20 cellular contexts compared by ENCODE assay signal in genomic region chr6:36821581-36822335, GRCh38. TPM values are rescaled to one million over a fixed set of nuclear protein-coding genes. Genes with fewer than 3 reads are reported as not detected.
DNase-seq lines count a peak whose midpoint lies in the region; ATAC-seq and TF ChIP-seq lines count a peak whose summit lies in the region.
"Had no signal": no experiment of that assay in that cellular context is flagged by ENCODE, and none has a peak within 500 bp of the region (broad histone marks: within the 10 kb centered on the region; RNA-seq: fewer than 3 reads in every experiment).

No MANE protein-coding gene starts in this region.

- H3K23ac ChIP-seq in IMR-90 (ENCODE audit: low read depth, low read length) = no peak overlapping the region

- H3K4me2 ChIP-seq in IMR-90 (ENCODE audit: low read depth, low read length) = no peak overlapping the region
- no peak overlapping the region for H3K4me2 ChIP-seq in mammary epithelial cell (ENCODE audit: insufficient read depth, low read depth, low read length)
- no peak overlapping the region for H3K4me2 ChIP-seq in PC-9
- H3K4me2 ChIP-seq: KMS-11 had no signal

- peaks cover 97% of the 10 kb centered on the region for H3K4me1 Mint-ChIP-seq in nephron progenitor cell

- no peak for ATAC-seq in IMR-90 (ENCODE audit: low read depth)

- 78% methylated on average over 6 of the region's 14 CpGs; no CpG with 5 or more reads in 1 of the 2 experiments for WGBS in IMR-90 (ENCODE audit: extremely low coverage in 2 of 2, insufficient read length in 1 of 2), 2 experiments
- 91% methylated on average over 14 of the region's 14 CpGs for WGBS in mammary epithelial cell (ENCODE audit: low coverage, missing lambda C conversion rate)

- dilution Hi-C loops in IMR-90 (cut with HindIII; ENCODE audit: low sequenced_read_pairs, unreplicated experiment) (no loop called here), mammary epithelial cell (cut with HindIII; ENCODE audit: low sequenced_read_pairs) (no loop called here)

- peaks cover 5% of the 10 kb centered on the region; the same call in 1 of the 2 replicates for H3K9me1 ChIP-seq in IMR-90 (ENCODE audit: insufficient read depth, low read length)

- H3K56ac ChIP-seq in IMR-90 (ENCODE audit: extremely low read depth, insufficient read depth, low read length) = no peak overlapping the region

- no peak overlapping the region; the same call in 2 of the 3 replicates for H2BK15ac ChIP-seq in IMR-90 (ENCODE audit: low read depth, low read length)

- H3K36me3 Mint-ChIP-seq in nephron progenitor cell (ENCODE audit: low read depth) = no peaks in the 10 kb centered on the region

- 0 out of 2 replicates have a peak, but pooled peaks cover 7% of the 10 kb centered on the region for H3F3A ChIP-seq in PC-9 (ENCODE audit: insufficient read depth, low read depth)

- H3K9me3 ChIP-seq in IMR-90 (ENCODE audit: control insufficient read depth, insufficient read depth, low read length) (no peaks in the 10 kb centered on the region), mammary epithelial cell (replicated peaks; ENCODE audit: insufficient read depth, low read length) (no peaks in the 10 kb centered on the region), PC-9 (ENCODE audit: insufficient read depth, low read depth) (no peaks in the 10 kb centered on the region)
- H3K9me3 ChIP-seq: HAP-1, left lung, testis had no signal

- peaks cover 5% of the 10 kb centered on the region for H3K4me1 ChIP-seq in IMR-90 (ENCODE audit: control insufficient read depth, insufficient read depth, low read length)
- H3K4me1 ChIP-seq in mammary epithelial cell (ENCODE audit: insufficient read depth, low read length) = peaks cover 19% of the 10 kb centered on the region
- 0 out of 2 replicates have a peak, but pooled peaks cover 7% of the 10 kb centered on the region for H3K4me1 ChIP-seq in PC-9 (replicated peaks; ENCODE audit: insufficient read depth)
- H3K4me1 ChIP-seq: parathyroid adenoma had no signal

- no peaks in the 10 kb centered on the region for H3K9me3 Mint-ChIP-seq in nephron progenitor cell
- H3K9me3 Mint-ChIP-seq: activated B cell treated with CpG ODN at 0.5 μM for 24 hours had no signal

- H3K4ac ChIP-seq in IMR-90 (ENCODE audit: low read depth, low read length) = no peak overlapping the region

- H4K20me1 ChIP-seq in IMR-90 (ENCODE audit: insufficient read depth, low read length) (no peaks in the 10 kb centered on the region), mammary epithelial cell (ENCODE audit: insufficient read depth, low read length) (no peaks in the 10 kb centered on the region), PC-9 (ENCODE audit: insufficient read depth) (no peaks in the 10 kb centered on the region)

- TF ChIP-seq RAD21 in IMR-90 (IDR thresholded peaks at IDR 0.05; ENCODE audit: low read length) = no peak

- no peak overlapping the region for H4K91ac ChIP-seq in IMR-90 (ENCODE audit: insufficient read depth, low read depth, low read length)

- no peak overlapping the region for H2BK20ac ChIP-seq in IMR-90 (ENCODE audit: low read depth, low read length)

- H2AK9ac ChIP-seq in IMR-90 (replicated peaks; ENCODE audit: low read depth, low read length, poor library complexity) = peak overlapping the region; percentile 39

- H3K27me3 ChIP-seq in IMR-90 (ENCODE audit: control insufficient read depth, insufficient read depth, low read length) (peaks cover 3% of the 10 kb centered on the region; the same call in 1 of the 2 replicates), mammary epithelial cell (ENCODE audit: insufficient read depth, low read length) (no peaks in the 10 kb centered on the region), PC-9 (ENCODE audit: insufficient read depth, low read depth) (no peaks in the 10 kb centered on the region)
- H3K27me3 ChIP-seq: left lung, testis had no signal

- no peak overlapping the region for H3K18ac ChIP-seq in IMR-90 (ENCODE audit: low read depth, low read length)

- H3K14ac ChIP-seq in IMR-90 (replicated peaks; ENCODE audit: low read depth, low read length) = 0 out of 2 replicates have a peak overlapping the region, but pooled peaks have one; percentile 45

- no peak overlapping the region for H4K8ac ChIP-seq in IMR-90 (ENCODE audit: low read depth in 2 of 2, low read length in 2 of 2)

- TF ChIP-seq CTCF in IMR-90 (conservative IDR thresholded peaks at IDR 0.05; ENCODE audit: low read depth, low read length) = no peak
- no peak for TF ChIP-seq CTCF in mammary epithelial cell (conservative IDR thresholded peaks at IDR 0.05 in 1 of 2, IDR thresholded peaks at IDR 0.05 in 1 of 2; ENCODE audit: extremely low read depth in 1 of 2, insufficient read depth in 1 of 2, low read depth in 1 of 2, low read length in 2 of 2)
- no peak for TF ChIP-seq CTCF in nephron progenitor cell (IDR thresholded peaks at IDR 0.05)
- TF ChIP-seq CTCF in PC-9 (conservative IDR thresholded peaks at IDR 0.05) = no peak

- no peak for TF ChIP-seq POLR2A in IMR-90 (IDR thresholded peaks at IDR 0.05; ENCODE audit: low read depth, low read length)

- H3K4me3 Mint-ChIP-seq in nephron progenitor cell = no peak overlapping the region
- H3K4me3 Mint-ChIP-seq: activated B cell treated with CpG ODN at 0.5 μM for 24 hours had no signal

- no peaks in the 10 kb centered on the region for H3K79me1 ChIP-seq in IMR-90 (ENCODE audit: low read depth in 1 of 2, low read length in 2 of 2)

- H4K5ac ChIP-seq in IMR-90 (ENCODE audit: low read depth, low read length) = no peak overlapping the region

- H3K9me2 ChIP-seq in PC-9 (ENCODE audit: insufficient read depth) = no peaks in the 10 kb centered on the region

- H2BK120ac ChIP-seq in IMR-90 (ENCODE audit: low read depth, low read length) = no peak overlapping the region

- H2AFZ ChIP-seq in IMR-90 (replicated peaks; ENCODE audit: low read length, poor library complexity) (peak overlapping the region; percentile 43), mammary epithelial cell (ENCODE audit: low read depth, low read length) (peak overlapping the region; percentile 78), PC-9 (no peak overlapping the region)
- H2AFZ ChIP-seq: parathyroid adenoma had no signal

- H3K27me3 Mint-ChIP-seq in nephron progenitor cell (ENCODE audit: low read depth, poor library complexity) = peaks cover 5% of the 10 kb centered on the region

- H3K79me2 ChIP-seq in mammary epithelial cell (ENCODE audit: insufficient read depth, low read length) = no peaks in the 10 kb centered on the region
- no peaks in the 10 kb centered on the region for H3K79me2 ChIP-seq in PC-9 (ENCODE audit: low read depth)
- H3K79me2 ChIP-seq: parathyroid adenoma had no signal

- H2BK5ac ChIP-seq in IMR-90 (ENCODE audit: low read depth, low read length, poor library complexity, severe bottlenecking) = no peak overlapping the region

- in situ Hi-C loops in IMR-90 (cut with MboI; ENCODE audit: low sequenced_read_pairs) = no loop called here
- in situ Hi-C loops in mammary epithelial cell (cut with MboI; ENCODE audit: low sequenced_read_pairs in 2 of 2) = no loop called here

- intact Hi-C loops in IMR-90 (cut with micrococcal nuclease) = no loop called here
- intact Hi-C loops in mammary epithelial cell (cut with micrococcal nuclease) = no loop called here
- intact Hi-C loops in PC-9 (cut with micrococcal nuclease; ENCODE audit: unreplicated experiment) = no loop called here

- no TSS peak for BruUV-seq in IMR-90 (replicated peaks; lab: Mats Ljungman, UMichigan)
- no TSS peak for BruUV-seq in mammary epithelial cell (replicated peaks; lab: Mats Ljungman, UMichigan)
- no TSS peak for BruUV-seq in PC-9 (replicated peaks; lab: Mats Ljungman, UMichigan)

- H3K4me3 ChIP-seq in IMR-90 (ENCODE audit: insufficient read depth, low read depth, low read length) (no peak overlapping the region), mammary epithelial cell (replicated peaks in 1 of 3; ENCODE audit: insufficient read depth in 1 of 3, low read depth in 2 of 3, low read length in 3 of 3) (no peak overlapping the region), PC-9 (no peak overlapping the region)
- H3K4me3 ChIP-seq: HAP-1, left lung, testis had no signal

- H3K36me3 ChIP-seq in IMR-90 (ENCODE audit: control insufficient read depth, insufficient read depth, low read length) (no peaks in the 10 kb centered on the region), mammary epithelial cell (ENCODE audit: insufficient read depth, low read length) (no peaks in the 10 kb centered on the region), PC-9 (ENCODE audit: low read depth) (no peaks in the 10 kb centered on the region)
- H3K36me3 ChIP-seq: HAP-1, left lung had no signal

- H3K9ac ChIP-seq in IMR-90 (ENCODE audit: low read depth, low read length) (no peak overlapping the region), mammary epithelial cell (ENCODE audit: insufficient read depth, low read length) (no peak overlapping the region)
- H3K9ac ChIP-seq: KMS-11, parathyroid adenoma had no signal

- peak; percentile 43 for DNase-seq in NCI-H1436 (lab: John Stamatoyannopoulos, UW)
- no peak for DNase-seq in NCI-H1436 treated with DMSO at 0.1 percent for 48 hours (lab: John Stamatoyannopoulos, UW)
- no peak for DNase-seq in IMR-90
- peak; percentile 20 for DNase-seq in mammary epithelial cell
- DNase-seq in nephron progenitor cell = no peak
- DNase-seq in iPS-NIHi7 (ENCODE audit: extremely low spot score) = no peak
- DNase-seq in stimulated activated naive CD4-positive, alpha-beta T cell (lab: John Stamatoyannopoulos, UW) = no peak
- no peak for DNase-seq in PC-9
- DNase-seq: activated B cell treated with CpG ODN at 0.5 μM for 24 hours; activated CD8-positive, alpha-beta memory T cell treated with anti-CD3 and anti-CD28 coated beads, Interleukin-2, amount 50 U/mL, for 48 hours; cortex of kidney; left lung; NCI-H1092; NCI-H2081 treated with DMSO at 0.1 percent for 48 hours; NCI-H510A treated with DMSO at 0.1 percent for 48 hours; testis had no signal

- POLR2A ChIA-PET in IMR-90 (lab: Charles Lee; ENCODE audit: unreplicated experiment) (no interaction called here), PC-9 (lab: Charles Lee; ENCODE audit: unreplicated experiment) (no interaction called here)

- CTCF ChIA-PET in IMR-90 (lab: Yijun Ruan, JAX) = no interaction called here
- CTCF ChIA-PET in mammary epithelial cell (lab: Charles Lee; ENCODE audit: low non-redundant PET) = no interaction called here
- CTCF ChIA-PET in PC-9 (lab: Charles Lee) = no interaction called here

- peak overlapping the region; percentile 89 for H3K27ac Mint-ChIP-seq in nephron progenitor cell
- H3K27ac Mint-ChIP-seq: activated B cell treated with CpG ODN at 0.5 μM for 24 hours had no signal

- no peak overlapping the region for H3K27ac ChIP-seq in IMR-90 (ENCODE audit: insufficient read depth, low read length)
- peak overlapping the region; percentile 47 for H3K27ac ChIP-seq in mammary epithelial cell (ENCODE audit: insufficient read depth, low read depth, low read length)
- H3K27ac ChIP-seq in PC-9 = no peak overlapping the region
- H3K27ac ChIP-seq: 22Rv1, KMS-11, testis had no signal

- peak overlapping the region; percentile 46 for H2AK5ac ChIP-seq in IMR-90 (ENCODE audit: low read depth, low read length)

RNA-seq across cellular contexts. Expression of gene CPNE5, which starts 17.5 kb away (rescaled TPM):
- total RNA-seq in IMR-90 (2012; rRNA removed) = not detected in 2 replicates
- polyA plus RNA-seq in IMR-90 (2012; rRNA removed) = 0.07 and 0.10 TPM in 2 replicates
- polyA plus RNA-seq in IMR-90 (2012; cell fraction: cytosol; rRNA removed) = 0.03 and 0.05 TPM in 2 replicates
- 0.10 and 0.36 TPM in 2 replicates for polyA plus RNA-seq in IMR-90 (2012; cell fraction: nucleus; rRNA removed; ENCODE audit: low replicate concordance)
- total RNA-seq in mammary epithelial cell = under 1 TPM in 1 of 2 donors, not detected in 1; 0.31 TPM
- 0.10 TPM for polyA plus RNA-seq in mammary epithelial cell
- not detected for polyA minus RNA-seq in mammary epithelial cell
- total RNA-seq in PC-9 (2021) = 0.37 and 0.40 TPM in 2 replicates

RNA-seq across cellular contexts. Expression of gene PPIL1, which starts 52.8 kb away (rescaled TPM):
- total RNA-seq in IMR-90 (2012; rRNA removed) = 50.5 and 58.4 TPM in 2 replicates
- 25.9 and 28.4 TPM in 2 replicates for polyA plus RNA-seq in IMR-90 (2012; rRNA removed)
- 14.4 and 17.5 TPM in 2 replicates for polyA plus RNA-seq in IMR-90 (2012; cell fraction: cytosol; rRNA removed)
- 2.7 and 7.9 TPM in 2 replicates for polyA plus RNA-seq in IMR-90 (2012; cell fraction: nucleus; rRNA removed; ENCODE audit: low replicate concordance)
- total RNA-seq in mammary epithelial cell = 10 to 100 TPM; 24.0 to 33.5 TPM
- polyA plus RNA-seq in mammary epithelial cell = 32.5 TPM
- 24.9 TPM for polyA minus RNA-seq in mammary epithelial cell
- 19.0 and 28.4 TPM in 2 replicates for total RNA-seq in PC-9 (2021)

Comparison
In these comparisons a context has a peak if more than half of its experiments do, and no peak if none do; other contexts are left out.
1. DNase-seq: peak in NCI-H1436 (single experiment) and mammary epithelial cell (single experiment); none in NCI-H1436 treated with DMSO at 0.1 percent for 48 hours (single experiment), IMR-90 (single experiment), nephron progenitor cell (single experiment), iPS-NIHi7 (single experiment), stimulated activated naive CD4-positive, alpha-beta T cell (0 of 6) and PC-9 (0 of 2).